9 cellular contexts compared by ENCODE assay signal in the genomic region with DNA sequence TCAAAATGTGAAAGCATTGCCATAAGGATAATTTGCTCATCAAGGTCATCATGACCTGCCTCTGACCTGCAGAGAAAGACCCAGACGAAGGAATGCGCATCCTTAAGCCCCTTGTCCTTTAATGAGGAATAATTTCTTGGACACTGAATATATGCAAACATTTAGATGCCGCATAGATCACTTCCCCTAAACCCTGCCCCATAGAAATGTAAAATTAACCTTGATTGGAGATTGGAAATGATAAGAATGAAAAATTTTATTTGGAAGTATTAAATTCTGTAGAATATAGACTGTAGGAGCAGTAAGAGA.
A peak's percentile ranks its signal among the peaks of the same experiment; 100 is the strongest.
DNase-seq lines count a peak whose midpoint lies in the region; ATAC-seq, FAIRE-seq and TF ChIP-seq lines count a peak whose summit lies in the region.
"Had no signal": no experiment of that assay in that cellular context is flagged by ENCODE, and none has a peak within 500 bp of the region (broad histone marks: within the 10 kb centered on the region; RNA-seq: fewer than 3 reads in every experiment).

No MANE protein-coding gene starts in this region.

- peak overlapping the region; percentile 87 to 98 (median 96) for H3K27ac Mint-ChIP-seq in CD4-positive, alpha-beta memory T cell

- peak overlapping the region; percentile 36 for H3K4me2 ChIP-seq in parathyroid adenoma (ENCODE audit: low read length)

- POLR2A ChIA-PET in CD4-positive, alpha-beta memory T cell (lab: Charles Lee; ENCODE audit: partially characterized antibody), result interaction anchor here (0.8 to 6.7 kb wide), 34 partner anchors 9 to 1187 kb away, joined by 3 to 118 read pairs (median 8); partner anchors contain the start of genes ARHGAP26 and NR3C1
- POLR2A ChIA-PET in Panc1 (lab: Charles Lee), result no interaction called here

- intact Hi-C loops in CD4-positive, alpha-beta memory T cell (cut with micrococcal nuclease), result loop anchor here (2.0 to 10.0 kb wide), 6 partner anchors 26 to 1186 kb away; partner anchors contain the start of genes ARHGAP26, KCTD16 and YIPF5
- intact Hi-C loops in Panc1 (cut with micrococcal nuclease; ENCODE audit: unreplicated experiment), result loop anchor here (10.0 kb wide), 1 partner anchor 822 kb away; no protein-coding TSS in a partner anchor
- intact Hi-C loops in body of pancreas (cut with DNase I), result no loop called here
- intact Hi-C loops in pancreas (cut with DNase I), result no loop called here

- no peaks in the 10 kb centered on the region for H3K9me3 ChIP-seq in CD4-positive, alpha-beta memory T cell (ENCODE audit: control insufficient read depth in 1 of 2, low read length in 2 of 2)
- H3K9me3 ChIP-seq in Panc1 (ENCODE audit: control insufficient read depth, insufficient read depth, low read depth, low read length) (no peaks in the 10 kb centered on the region), parathyroid adenoma (ENCODE audit: control insufficient read depth, low read length) (no peaks in the 10 kb centered on the region), body of pancreas (no peaks in the 10 kb centered on the region), pancreas (no peaks in the 10 kb centered on the region)
- H3K9me3 ChIP-seq in effector memory CD4-positive, alpha-beta T cell (ENCODE audit: control insufficient read depth, low read length), result no peaks in the 10 kb centered on the region

- DNase-seq in CD4-positive, alpha-beta memory T cell, result no peak
- no peak for DNase-seq in Panc1 (ENCODE audit: low read depth, low spot score)
- DNase-seq in effector memory CD4-positive, alpha-beta T cell, result no peak
- DNase-seq in nucleus accumbens (lab: John Stamatoyannopoulos, UW), result no peak
- DNase-seq in body of pancreas, result no peak
- DNase-seq in pancreas, result no peak
- DNase-seq: stimulated activated CD4-positive, alpha-beta T cell treated with anti-CD3 and anti-CD28 coated beads, Interleukin-2, amount 100 ng/mL, for 48 hours had no signal

- H3K4me1 Mint-ChIP-seq in CD4-positive, alpha-beta memory T cell, result peaks cover 52 to 79% (median 62%) of the 10 kb centered on the region in 4 donors

- ATAC-seq in Panc1 (no peak), body of pancreas (no peak), HG02571 (IDR thresholded peaks at IDR 0.05; ENCODE audit: unreplicated experiment) (no peak), pancreas (no peak)

- CTCF ChIA-PET in CD4-positive, alpha-beta memory T cell (lab: Charles Lee; ENCODE audit: partially characterized antibody), result interaction anchor here (1.0 to 4.1 kb wide), 31 partner anchors 10 to 1188 kb away, joined by 3 to 37 read pairs (median 7); partner anchors contain the start of gene NR3C1
- CTCF ChIA-PET in Panc1 (lab: Charles Lee), result interaction anchor here (0.5 to 0.8 kb wide), 2 partner anchors 82 to 132 kb away, joined by 3 to 4 read pairs; no protein-coding TSS in a partner anchor

- TF ChIP-seq CTCF in Panc1 (IDR thresholded peaks at IDR 0.05) (peak; percentile 38; the same call in 1 of the 2 replicates), parathyroid adenoma (IDR thresholded peaks at IDR 0.05) (no peak), body of pancreas (IDR thresholded peaks at IDR 0.05) (no peak), pancreas (IDR thresholded peaks at IDR 0.05) (peak in 1 of 4 donors; percentile 7)

- in situ Hi-C loops in Panc1 (cut with HindIII; ENCODE audit: low pct_unique_long_range_greater_than_20kb, low sequenced_read_pairs), result no loop called here

- WGBS in body of pancreas, 2 donors, result 70 to 75% methylated on average over 3 of the region's 3 CpGs
- 75 to 80% methylated on average over 3 of the region's 3 CpGs for WGBS in pancreas, 2 donors

- H3K4me3 Mint-ChIP-seq in CD4-positive, alpha-beta memory T cell, result peak overlapping the region; percentile 40 to 79 (median 61)

- no peaks in the 10 kb centered on the region for H3K36me3 ChIP-seq in CD4-positive, alpha-beta memory T cell (ENCODE audit: insufficient read depth, low read length)
- H3K36me3 ChIP-seq in Panc1 (ENCODE audit: control insufficient read depth, insufficient read depth, low read length), result no peaks in the 10 kb centered on the region
- no peaks in the 10 kb centered on the region for H3K36me3 ChIP-seq in effector memory CD4-positive, alpha-beta T cell (ENCODE audit: control insufficient read depth, insufficient read depth, low read length)
- no peaks in the 10 kb centered on the region for H3K36me3 ChIP-seq in parathyroid adenoma (ENCODE audit: control insufficient read depth, insufficient read depth, low read length)
- H3K36me3 ChIP-seq in body of pancreas (replicated peaks in 1 of 2; ENCODE audit: insufficient read depth in 1 of 2, low read depth in 2 of 2), result no peaks in the 10 kb centered on the region
- no peaks in the 10 kb centered on the region for H3K36me3 ChIP-seq in pancreas

- H3K27me3 Mint-ChIP-seq in CD4-positive, alpha-beta memory T cell, result no peaks in the 10 kb centered on the region

- H3K36me3 Mint-ChIP-seq in CD4-positive, alpha-beta memory T cell, result no peaks in the 10 kb centered on the region

- H3K27ac ChIP-seq in CD4-positive, alpha-beta memory T cell (ENCODE audit: low read depth, low read length), result peak overlapping the region; percentile 77
- H3K27ac ChIP-seq in Panc1 (ENCODE audit: low read length) (no peak overlapping the region; the same call in 1 of the 2 replicates), parathyroid adenoma (peak overlapping the region; percentile 65), body of pancreas (peak overlapping the region in 1 of 4 donors; percentile 45), pancreas (peak overlapping the region in 2 of 4 donors; percentile 47 to 64)
- peak overlapping the region; percentile 77 for H3K27ac ChIP-seq in effector memory CD4-positive, alpha-beta T cell (ENCODE audit: insufficient read depth, low read length, poor library complexity, severe bottlenecking)

- BruUV-seq in Panc1 (replicated peaks; lab: Mats Ljungman, UMichigan), result no TSS peak

- peaks cover 60% of the 10 kb centered on the region for H3K4me1 ChIP-seq in CD4-positive, alpha-beta memory T cell (ENCODE audit: insufficient read depth, low read length)
- peaks cover 10% of the 10 kb centered on the region for H3K4me1 ChIP-seq in Panc1 (ENCODE audit: control insufficient read depth, insufficient read depth, low read length)
- H3K4me1 ChIP-seq in effector memory CD4-positive, alpha-beta T cell (ENCODE audit: control insufficient read depth, insufficient read depth, low read length, poor library complexity, severe bottlenecking), result peaks cover 45% of the 10 kb centered on the region
- peaks cover 9% of the 10 kb centered on the region for H3K4me1 ChIP-seq in parathyroid adenoma
- H3K4me1 ChIP-seq in body of pancreas, result no peaks in the 10 kb centered on the region
- no peaks in the 10 kb centered on the region for H3K4me1 ChIP-seq in pancreas

- H3K4me3 ChIP-seq in CD4-positive, alpha-beta memory T cell (ENCODE audit: low read length in 2 of 2), result no peak overlapping the region
- H3K4me3 ChIP-seq in Panc1 (ENCODE audit: low read depth in 2 of 2, low read length in 2 of 2), result no peak overlapping the region
- H3K4me3 ChIP-seq in effector memory CD4-positive, alpha-beta T cell (ENCODE audit: insufficient read depth, low read depth, low read length, poor library complexity, severe bottlenecking), result no peak overlapping the region
- H3K4me3 ChIP-seq in parathyroid adenoma (ENCODE audit: low read depth, low read length), result no peak overlapping the region
- no peak overlapping the region for H3K4me3 ChIP-seq in body of pancreas
- no peak overlapping the region for H3K4me3 ChIP-seq in pancreas

- peaks cover 0 to 3% (median 0%) of the 10 kb centered on the region in 8 donors for H3K9me3 Mint-ChIP-seq in CD4-positive, alpha-beta memory T cell

- H2AFZ ChIP-seq in parathyroid adenoma, result no peak overlapping the region

- no peaks in the 10 kb centered on the region for H3K79me2 ChIP-seq in parathyroid adenoma

- no peaks in the 10 kb centered on the region for H3K27me3 ChIP-seq in CD4-positive, alpha-beta memory T cell (ENCODE audit: insufficient read depth, low read length)
- H3K27me3 ChIP-seq in Panc1 (ENCODE audit: control insufficient read depth, insufficient read depth, low read length), result no peaks in the 10 kb centered on the region
- H3K27me3 ChIP-seq in effector memory CD4-positive, alpha-beta T cell (replicated peaks; ENCODE audit: control insufficient read depth, insufficient read depth, low read length, poor library complexity, severe bottlenecking), result no peaks in the 10 kb centered on the region
- H3K27me3 ChIP-seq in parathyroid adenoma (ENCODE audit: control insufficient read depth, insufficient read depth, low read length), result no peaks in the 10 kb centered on the region
- no peaks in the 10 kb centered on the region for H3K27me3 ChIP-seq in body of pancreas
- no peaks in the 10 kb centered on the region for H3K27me3 ChIP-seq in pancreas

- no peak for TF ChIP-seq POLR2A in body of pancreas (IDR thresholded peaks at IDR 0.05)

- FAIRE-seq in pancreas (lab: Jason Lieb, UNC), result no peak

- no peak overlapping the region for H3K9ac ChIP-seq in parathyroid adenoma

Comparison
In these comparisons a context has a peak if more than half of its experiments do, and no peak if none do; other contexts are left out.
1. intact Hi-C loops: an anchor here in CD4-positive, alpha-beta memory T cell (2.0 to 10.0 kb wide) and Panc1 (10.0 kb wide); none called in body of pancreas and pancreas.